ENCODE assay signal across 8 cellular contexts in genomic region chr9:95023217-95024003, GRCh38.
DNase-seq lines count a peak whose midpoint lies in the region; ATAC-seq and TF ChIP-seq lines count a peak whose summit lies in the region.

No MANE protein-coding gene starts in this region.

- POLR2A ChIA-PET in naive thymus-derived CD4-positive, alpha-beta T cell (lab: Charles Lee) = no interaction called here

- DNase-seq in A172 (ENCODE audit: low spot score) (peak; percentile 63), NCI-H2029 treated with DMSO at 0.1 percent for 48 hours (lab: John Stamatoyannopoulos, UW) (peak; percentile 81), dermis blood vessel endothelial cell (peak; percentile 81), MM.1S (no peak), NCI-H146 (lab: John Stamatoyannopoulos, UW) (no peak)
- no peak for DNase-seq in naive thymus-derived CD4-positive, alpha-beta T cell
- no peak for DNase-seq in stimulated activated CD4-positive, alpha-beta T cell treated with anti-CD3 and anti-CD28 coated beads, Interleukin-1b, Interleukin-23, amount 100 ng/mL, for 48 hours

- H3K9ac ChIP-seq in MM.1S (ENCODE audit: low read length) = no peak overlapping the region

- no peaks in the 10 kb centered on the region for H3K27me3 ChIP-seq in MM.1S (replicated peaks; ENCODE audit: insufficient read depth, low read length)
- no peaks in the 10 kb centered on the region for H3K27me3 ChIP-seq in naive thymus-derived CD4-positive, alpha-beta T cell (ENCODE audit: control insufficient read depth in 2 of 2, insufficient read depth in 2 of 2, low read length in 2 of 2)

- no peaks in the 10 kb centered on the region for H3K79me2 ChIP-seq in MM.1S (ENCODE audit: low read length)

- intact Hi-C loops in naive thymus-derived CD4-positive, alpha-beta T cell (cut with micrococcal nuclease) = no loop called here

- WGBS in mesodermal cell (ENCODE audit: insufficient coverage in 2 of 2), 2 experiments = 91 to 95% methylated on average over 6 of the region's 9 CpGs

- no peak for TF ChIP-seq CTCF in MM.1S (IDR thresholded peaks at IDR 0.05; ENCODE audit: low read length)

- no peak overlapping the region for H3K4me2 ChIP-seq in MM.1S (ENCODE audit: low read depth, low read length)

- H4K20me1 ChIP-seq in MM.1S (ENCODE audit: insufficient read depth, low read length) = no peaks in the 10 kb centered on the region

- H3K9me2 ChIP-seq in MM.1S (replicated peaks; ENCODE audit: insufficient read depth, low read length) = no peaks in the 10 kb centered on the region

- H3K36me3 ChIP-seq in mesodermal cell (ENCODE audit: control insufficient read depth, insufficient read depth, low read length) = peaks cover 39% of the 10 kb centered on the region
- no peaks in the 10 kb centered on the region for H3K36me3 ChIP-seq in MM.1S (replicated peaks; ENCODE audit: insufficient read depth, low read length)
- H3K36me3 ChIP-seq in naive thymus-derived CD4-positive, alpha-beta T cell (ENCODE audit: control insufficient read depth in 2 of 3, insufficient read depth in 3 of 3, low read length in 3 of 3) = no peaks in the 10 kb centered on the region

- peaks cover 4 to 27% (median 16%) of the 10 kb centered on the region in 5 donors for H3K36me3 Mint-ChIP-seq in naive thymus-derived CD4-positive, alpha-beta T cell

- H3K4me3 Mint-ChIP-seq in naive thymus-derived CD4-positive, alpha-beta T cell = no peak overlapping the region

- H3K27ac ChIP-seq in mesodermal cell (ENCODE audit: low read depth, low read length, severe bottlenecking) (peak overlapping the region; percentile 24), MM.1S (ENCODE audit: low read length) (no peak overlapping the region)
- H3K27ac ChIP-seq in naive thymus-derived CD4-positive, alpha-beta T cell (ENCODE audit: low read depth, low read length) = no peak overlapping the region

- H3K4me1 Mint-ChIP-seq in naive thymus-derived CD4-positive, alpha-beta T cell = peaks cover 0 to 4% (median 0%) of the 10 kb centered on the region in 7 donors

- H3K27me3 Mint-ChIP-seq in naive thymus-derived CD4-positive, alpha-beta T cell = no peaks in the 10 kb centered on the region

- no peaks in the 10 kb centered on the region for H3F3A ChIP-seq in MM.1S (ENCODE audit: insufficient read depth, low read length)

- H3K4me1 ChIP-seq in mesodermal cell (ENCODE audit: control insufficient read depth, insufficient read depth, low read length, poor library complexity, severe bottlenecking) (peaks cover 32% of the 10 kb centered on the region), MM.1S (ENCODE audit: low read length) (no peaks in the 10 kb centered on the region)
- H3K4me1 ChIP-seq in naive thymus-derived CD4-positive, alpha-beta T cell (ENCODE audit: control insufficient read depth in 2 of 2, insufficient read depth in 2 of 2, low read length in 2 of 2) = no peaks in the 10 kb centered on the region

- CTCF ChIA-PET in naive thymus-derived CD4-positive, alpha-beta T cell (lab: Charles Lee) = no interaction called here

- H3K9me3 Mint-ChIP-seq in naive thymus-derived CD4-positive, alpha-beta T cell = no peaks in the 10 kb centered on the region

- no peak for ATAC-seq in naive thymus-derived CD4-positive, alpha-beta T cell

- no peak overlapping the region for H3K27ac Mint-ChIP-seq in naive thymus-derived CD4-positive, alpha-beta T cell

- no peaks in the 10 kb centered on the region for H3K9me3 ChIP-seq in mesodermal cell (ENCODE audit: control insufficient read depth, low read length)
- H3K9me3 ChIP-seq in MM.1S (replicated peaks; ENCODE audit: insufficient read depth, low read length) = no peaks in the 10 kb centered on the region
- no peaks in the 10 kb centered on the region for H3K9me3 ChIP-seq in naive thymus-derived CD4-positive, alpha-beta T cell (ENCODE audit: control insufficient read depth in 2 of 3, low read length in 3 of 3)

- no peak overlapping the region for H3K4me3 ChIP-seq in mesodermal cell (ENCODE audit: extremely low read depth, insufficient read depth, low read length, poor library complexity, severe bottlenecking)
- H3K4me3 ChIP-seq in MM.1S (ENCODE audit: low read length) = no peak overlapping the region
- H3K4me3 ChIP-seq in naive thymus-derived CD4-positive, alpha-beta T cell (ENCODE audit: low read length) = no peak overlapping the region

- H2AFZ ChIP-seq in MM.1S (ENCODE audit: low read length) = no peak overlapping the region

Comparison
In these comparisons a context has a peak if more than half of its experiments do, and no peak if none do; other contexts are left out.
1. DNase-seq: peak in A172 (single experiment), NCI-H2029 treated with DMSO at 0.1 percent for 48 hours (single experiment) and dermis blood vessel endothelial cell (single experiment); none in MM.1S (single experiment), naive thymus-derived CD4-positive, alpha-beta T cell (0 of 9), NCI-H146 (single experiment) and stimulated activated CD4-positive, alpha-beta T cell treated with anti-CD3 and anti-CD28 coated beads, Interleukin-1b, Interleukin-23, amount 100 ng/mL, for 48 hours (single experiment).